Comparison of ENCODE assay signal across 25 cellular contexts in the genomic region with DNA sequence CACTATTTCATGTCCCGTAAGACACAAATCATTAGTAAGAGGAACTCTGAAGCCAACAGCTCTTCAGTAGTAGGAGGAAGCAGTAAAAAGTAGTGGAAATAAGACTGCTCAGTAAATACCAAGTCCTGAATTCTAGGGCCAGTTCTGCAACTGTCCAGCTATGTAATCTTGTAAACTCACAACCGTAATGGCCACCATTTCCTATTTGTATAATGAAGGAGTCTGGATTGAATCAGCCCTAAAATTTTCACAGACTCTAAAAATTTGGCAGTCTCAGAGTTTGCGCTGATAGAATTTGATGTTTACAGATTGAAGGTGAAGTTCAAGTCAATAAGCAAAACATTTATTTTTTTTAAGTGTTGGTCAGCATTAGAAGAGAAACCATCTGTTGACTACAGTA. TPM values are rescaled to one million over a fixed set of nuclear protein-coding genes. Genes with fewer than 3 reads are reported as not detected.
DNase-seq lines count a peak whose midpoint lies in the region; ATAC-seq and TF ChIP-seq lines count a peak whose summit lies in the region.
"Had no signal": no experiment of that assay in that cellular context is flagged by ENCODE, and none has a peak within 500 bp of the region (broad histone marks: within the 10 kb centered on the region; RNA-seq: fewer than 3 reads in every experiment).

No MANE protein-coding gene starts in this region.

- no peaks in the 10 kb centered on the region for H3K9me3 Mint-ChIP-seq in activated CD8-positive, alpha-beta memory T cell treated with anti-CD3 and anti-CD28 coated beads, Interleukin-2, amount 10 ng/mL, durations not matched to agents 7 days and 5 days (ENCODE audit: low read depth)
- H3K9me3 Mint-ChIP-seq in immature natural killer cell: no peaks in the 10 kb centered on the region
- H3K9me3 Mint-ChIP-seq in nephron progenitor cell: no peaks in the 10 kb centered on the region
- H3K9me3 Mint-ChIP-seq: CD4-positive, alpha-beta T cell; HFFc6; IgD-negative memory B cell had no signal

- H3K4me1 ChIP-seq in PC-3 (ENCODE audit: insufficient read depth, low read length): peaks cover 42% of the 10 kb centered on the region
- H3K4me1 ChIP-seq: Caco-2, HAP-1, SJCRH30 had no signal

- no peak for ATAC-seq in activated CD8-positive, alpha-beta memory T cell treated with anti-CD3 and anti-CD28 coated beads, Interleukin-2, amount 10 ng/mL, durations not matched to agents 7 days and 5 days
- ATAC-seq in PC-3: peak; percentile 13
- ATAC-seq in HG02759 (IDR thresholded peaks at IDR 0.05; ENCODE audit: unreplicated experiment): no peak
- ATAC-seq: Right ventricle myocardium inferior had no signal

- POLR2A ChIA-PET in PC-3 (lab: Charles Lee; ENCODE audit: unreplicated experiment): no interaction called here

- no peaks in the 10 kb centered on the region for H3K27me3 ChIP-seq in PC-3 (ENCODE audit: low read length)
- H3K27me3 ChIP-seq: BLaER1 treated with 17β-estradiol and CSF1 and Interleukin-3, amounts not matched to agents 10 nM and 100 nM; SJCRH30 had no signal

- no peak overlapping the region for H3K4me2 ChIP-seq in PC-3 (ENCODE audit: low read length)
- H3K4me2 ChIP-seq: KMS-11, PC-9 had no signal

- TF ChIP-seq CTCF in PC-3 (conservative IDR thresholded peaks at IDR 0.05; ENCODE audit: low read depth, low read length): no peak
- no peak for TF ChIP-seq CTCF in nephron progenitor cell (IDR thresholded peaks at IDR 0.05)

- H3K27ac ChIP-seq in PC-3 (ENCODE audit: low read length): no peak overlapping the region
- H3K27ac ChIP-seq: BLaER1 treated with 17β-estradiol and CSF1 and Interleukin-3, amounts not matched to agents 10 nM and 100 nM; KMS-11; PC-9; SJCRH30 had no signal

- H3K4me1 Mint-ChIP-seq in activated CD8-positive, alpha-beta memory T cell treated with anti-CD3 and anti-CD28 coated beads, Interleukin-2, amount 10 ng/mL, durations not matched to agents 7 days and 5 days: peaks cover 51% of the 10 kb centered on the region
- peaks cover 34 to 50% of the 10 kb centered on the region in 2 donors for H3K4me1 Mint-ChIP-seq in immature natural killer cell
- H3K4me1 Mint-ChIP-seq in nephron progenitor cell: peaks cover 7% of the 10 kb centered on the region

- 0 out of 2 replicates have a peak, but pooled peaks cover 4% of the 10 kb centered on the region for H3K79me2 ChIP-seq in PC-3 (ENCODE audit: low read length)

- H3K9me3 ChIP-seq in PC-3 (ENCODE audit: low read length): no peaks in the 10 kb centered on the region
- H3K9me3 ChIP-seq: BLaER1 treated with 17β-estradiol and CSF1 and Interleukin-3, amounts not matched to agents 10 nM and 100 nM; Caco-2; HAP-1; SJCRH30 had no signal

- peaks cover 28% of the 10 kb centered on the region for H3K36me3 Mint-ChIP-seq in activated CD8-positive, alpha-beta memory T cell treated with anti-CD3 and anti-CD28 coated beads, Interleukin-2, amount 10 ng/mL, durations not matched to agents 7 days and 5 days
- H3K36me3 Mint-ChIP-seq in immature natural killer cell (peaks cover 0 to 5% (median 0%) of the 10 kb centered on the region in 3 donors), nephron progenitor cell (ENCODE audit: low read depth) (peaks cover 1% of the 10 kb centered on the region)

- H3F3A ChIP-seq in PC-3 (ENCODE audit: low read length, unreplicated experiment): peaks cover 9% of the 10 kb centered on the region

- peak overlapping the region; percentile 76 for H3K27ac Mint-ChIP-seq in activated CD8-positive, alpha-beta memory T cell treated with anti-CD3 and anti-CD28 coated beads, Interleukin-2, amount 10 ng/mL, durations not matched to agents 7 days and 5 days
- H3K27ac Mint-ChIP-seq in immature natural killer cell: peak overlapping the region; percentile 62 to 91 (median 79)
- H3K27ac Mint-ChIP-seq in nephron progenitor cell: peak overlapping the region; percentile 83
- H3K27ac Mint-ChIP-seq: CD4-positive, alpha-beta T cell; HFFc6 had no signal

- no peak overlapping the region for H3K4me3 ChIP-seq in PC-3 (ENCODE audit: low read length)
- H3K4me3 ChIP-seq: BLaER1 treated with 17β-estradiol and CSF1 and Interleukin-3, amounts not matched to agents 10 nM and 100 nM; HAP-1; PC-9; SJCRH30 had no signal

- H3K27me3 Mint-ChIP-seq in activated CD8-positive, alpha-beta memory T cell treated with anti-CD3 and anti-CD28 coated beads, Interleukin-2, amount 10 ng/mL, durations not matched to agents 7 days and 5 days: no peaks in the 10 kb centered on the region
- H3K27me3 Mint-ChIP-seq in immature natural killer cell (ENCODE audit: low read depth in 3 of 3) (no peaks in the 10 kb centered on the region), nephron progenitor cell (ENCODE audit: low read depth, poor library complexity) (peaks cover 3% of the 10 kb centered on the region)
- H3K27me3 Mint-ChIP-seq: CD4-positive, alpha-beta T cell; IgD-negative memory B cell had no signal

- H2AFZ ChIP-seq in PC-3 (ENCODE audit: low read length): no peak overlapping the region
- H2AFZ ChIP-seq: PC-9 had no signal

- H3K9ac ChIP-seq in PC-3 (ENCODE audit: low read length): no peak overlapping the region
- H3K9ac ChIP-seq: BLaER1 treated with 17β-estradiol and CSF1 and Interleukin-3, amounts not matched to agents 10 nM and 100 nM; KMS-11 had no signal

- no peak for DNase-seq in activated CD8-positive, alpha-beta memory T cell treated with anti-CD3 and anti-CD28 coated beads, Interleukin-2, amount 10 ng/mL, durations not matched to agents 7 days and 5 days
- DNase-seq in activated CD8-positive, alpha-beta memory T cell treated with anti-CD3 and anti-CD28 coated beads for 24 hours: no peak
- no peak for DNase-seq in PC-3
- no peak for DNase-seq in immature natural killer cell
- no peak for DNase-seq in nephron progenitor cell
- no peak for DNase-seq in NCI-H446 (lab: John Stamatoyannopoulos, UW)
- no peak for DNase-seq in superior temporal gyrus (ENCODE audit: extremely low spot score)
- DNase-seq: Caco-2; CD4-positive, alpha-beta T cell; GOT3; HFFc6; MM.1S; NCI-H2029; NCI-H446 treated with DMSO at 0.1 percent for 48 hours; NCI-H526; NCI-H82; NK-92 treated with Interleukin-12 subunit alpha and Interleukin-12 subunit beta, amount 100 ng/mL, for 24 hours; PC-9; SJCRH30 had no signal

- no peaks in the 10 kb centered on the region for H3K36me3 ChIP-seq in PC-3 (ENCODE audit: low read depth, low read length)
- H3K36me3 ChIP-seq: HAP-1, SJCRH30 had no signal

- no peaks in the 10 kb centered on the region for H3K9me2 ChIP-seq in PC-3 (replicated peaks; ENCODE audit: low read length)

- BruUV-seq in PC-3 (replicated peaks; lab: Mats Ljungman, UMichigan): no TSS peak

- H4K20me1 ChIP-seq in PC-3 (ENCODE audit: low read length): no peaks in the 10 kb centered on the region
- H4K20me1 ChIP-seq: BLaER1 treated with 17β-estradiol and CSF1 and Interleukin-3, amounts not matched to agents 10 nM and 100 nM had no signal

- intact Hi-C loops in PC-3 (cut with micrococcal nuclease): no loop called here

- CTCF ChIA-PET in activated CD8-positive, alpha-beta memory T cell treated with anti-CD3 and anti-CD28 coated beads, Interleukin-2, amount 10 ng/mL, durations not matched to agents 7 days and 5 days (lab: Charles Lee): interaction anchor here (1.6 to 3.1 kb wide), 2 partner anchors 37 to 48 kb away, joined by 5 to 11 read pairs; a partner anchor contains a TSS
- CTCF ChIA-PET in PC-3 (lab: Charles Lee): no interaction called here

- H3K4me3 Mint-ChIP-seq in activated CD8-positive, alpha-beta memory T cell treated with anti-CD3 and anti-CD28 coated beads, Interleukin-2, amount 10 ng/mL, durations not matched to agents 7 days and 5 days: no peak overlapping the region
- H3K4me3 Mint-ChIP-seq in immature natural killer cell (peak overlapping the region in 4 of 5 donors; percentile 46 to 76 (median 66)), nephron progenitor cell (no peak overlapping the region)
- H3K4me3 Mint-ChIP-seq: CD4-positive, alpha-beta T cell; HFFc6 had no signal

RNA-seq across cellular contexts. Expression of a gene that starts 47.7 kb away (rescaled TPM):
- total RNA-seq in activated CD8-positive, alpha-beta memory T cell treated with anti-CD3 and anti-CD28 coated beads, Interleukin-2, amount 10 ng/mL, durations not matched to agents 7 days and 5 days: 10 to 100 TPM; 16.5 to 17.5 TPM
- total RNA-seq in PC-3 (2014; rRNA removed): 6.8 and 8.1 TPM in 2 replicates
- 1 to 10 TPM; 3.4 to 9.7 (median 3.6) TPM for polyA plus RNA-seq in immature natural killer cell

RNA-seq across cellular contexts. Expression of a gene that starts 49.0 kb away (rescaled TPM):
- total RNA-seq in activated CD8-positive, alpha-beta memory T cell treated with anti-CD3 and anti-CD28 coated beads, Interleukin-2, amount 10 ng/mL, durations not matched to agents 7 days and 5 days: 10 to 100 TPM; 52.2 to 58.8 TPM
- 21.5 and 25.0 TPM in 2 replicates for total RNA-seq in PC-3 (2014; rRNA removed)
- polyA plus RNA-seq in immature natural killer cell: 10 to 100 TPM; 57.0 to 85.1 (median 57.9) TPM

Comparison
In these comparisons a context has a peak if more than half of its experiments do, and no peak if none do; other contexts are left out.
1. H3K4me3 Mint-ChIP-seq: peak in immature natural killer cell (4 of 5); none in activated CD8-positive, alpha-beta memory T cell treated with anti-CD3 and anti-CD28 coated beads, Interleukin-2, amount 10 ng/mL, durations not matched to agents 7 days and 5 days (single experiment) and nephron progenitor cell (single experiment).
2. Peak in every context shown above with its lines, with median percentiles within 50 percentile points of each other: H3K27ac Mint-ChIP-seq.